22 cellular contexts compared by ENCODE assay signal in the genomic region with DNA sequence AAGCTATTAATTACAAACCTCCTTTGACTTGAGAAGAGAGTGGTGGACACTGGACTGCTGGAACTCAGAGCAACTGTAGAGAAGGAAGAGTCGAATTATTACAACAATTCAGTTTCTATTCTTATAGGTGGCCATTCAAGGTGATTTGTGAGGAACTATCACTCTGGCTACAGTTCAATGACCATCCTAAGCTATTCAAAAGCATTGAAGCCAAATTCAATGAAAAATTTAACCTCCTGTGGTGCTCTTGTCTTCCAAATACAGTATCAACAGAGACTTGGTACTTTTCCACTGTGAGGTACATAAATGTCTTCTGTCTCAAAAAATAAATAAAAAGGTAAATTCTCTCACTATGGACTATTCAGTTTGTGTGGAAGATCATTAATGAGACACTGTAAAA.
"Had no signal": no experiment of that assay in that cellular context is flagged by ENCODE, and none has a peak within 500 bp of the region (broad histone marks: within the 10 kb centered on the region; RNA-seq: fewer than 3 reads in every experiment).

No MANE protein-coding gene starts in this region.

- ATAC-seq: gastroesophageal sphincter; left colon; left ventricle myocardium superior; natural killer cell treated with Interleukin-12 subunit alpha and Interleukin-12 subunit beta and Interleukin-15 and Interleukin-18, amount 100 ng/mL, for 72 hours; pancreas; right cardiac atrium had no signal

- H3K4me3 Mint-ChIP-seq: natural killer cell treated with Interleukin-12 subunit alpha and Interleukin-12 subunit beta and Interleukin-15 and Interleukin-18, amount 100 ng/mL, for 72 hours; neural progenitor cell had no signal

- H2AFZ ChIP-seq: neural progenitor cell had no signal

- H3K27ac Mint-ChIP-seq: natural killer cell treated with Interleukin-12 subunit alpha and Interleukin-12 subunit beta and Interleukin-15 and Interleukin-18, amount 100 ng/mL, for 72 hours; neural progenitor cell; progenitor cell of endocrine pancreas had no signal

- H3K9me3 Mint-ChIP-seq: natural killer cell treated with Interleukin-12 subunit alpha and Interleukin-12 subunit beta and Interleukin-15 and Interleukin-18, amount 100 ng/mL, for 72 hours had no signal

- H3K27ac ChIP-seq: esophagus squamous epithelium, gastroesophageal sphincter, neural progenitor cell, pancreas, stomach, thoracic aorta, transverse colon had no signal

- H3K4me3 ChIP-seq: esophagus squamous epithelium, gastroesophageal sphincter, lung, neural progenitor cell, pancreas, stomach, thoracic aorta, transverse colon had no signal

- H3K36me3 ChIP-seq: esophagus squamous epithelium, gastroesophageal sphincter, neural progenitor cell, pancreas, stomach, thoracic aorta, transverse colon had no signal

- H3K27me3 ChIP-seq: esophagus squamous epithelium, gastroesophageal sphincter, neural progenitor cell, pancreas, stomach, transverse colon had no signal

- H3K4me1 ChIP-seq: esophagus squamous epithelium, gastroesophageal sphincter, pancreas, stomach, transverse colon had no signal

- H3K4me2 ChIP-seq: neural progenitor cell had no signal

- H3K36me3 Mint-ChIP-seq: natural killer cell treated with Interleukin-12 subunit alpha and Interleukin-12 subunit beta and Interleukin-15 and Interleukin-18, amount 100 ng/mL, for 72 hours; neural progenitor cell had no signal

- DNase-seq: esophagus squamous epithelium; foreskin fibroblast; glutamatergic neuron; left colon; left ventricle myocardium superior; mesenchymal stem cell; midbrain; nucleus accumbens; pancreas; right cardiac atrium; small intestine; stimulated activated CD4-positive, alpha-beta T cell treated with anti-CD3 and anti-CD28 coated beads, Interleukin-12 subunit alpha, Interleukin-12 subunit beta, amount 100 ng/mL, for 4 hours; stimulated activated naive CD4-positive, alpha-beta T cell; stomach; substantia nigra; transverse colon had no signal
